ENCODE assay signal across 1 cellular context in the genomic region with DNA sequence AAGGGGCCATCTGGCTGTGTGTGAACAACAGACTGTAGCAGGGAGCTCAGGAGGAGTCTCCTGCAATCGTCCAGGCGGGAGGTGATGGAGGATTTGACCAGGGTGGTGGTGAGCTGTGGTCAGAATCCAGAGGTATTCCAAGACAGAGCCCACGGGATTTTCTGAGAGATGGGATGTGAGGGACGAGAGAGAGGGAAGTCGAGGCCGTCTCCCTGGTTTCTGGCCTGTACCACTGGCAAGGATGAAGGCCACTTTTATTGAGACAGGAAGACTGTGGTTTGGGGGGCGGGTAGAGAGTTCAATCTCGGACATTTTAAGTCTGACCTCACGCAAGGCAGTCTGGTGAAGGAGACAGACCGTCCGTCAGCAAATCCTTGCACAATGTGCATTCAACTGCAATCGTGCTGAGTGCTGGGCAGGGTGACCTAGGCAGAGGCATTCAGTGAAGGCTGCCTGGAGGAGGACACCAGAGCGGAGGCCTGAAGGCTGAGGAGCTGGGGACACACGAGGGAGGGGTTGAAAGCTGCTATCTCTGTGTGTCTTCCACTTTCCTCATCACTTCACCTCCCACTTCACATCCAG.
TF ChIP-seq lines count a peak whose summit lies in the region.

No MANE protein-coding gene starts in this region.

TF ChIP-seq in GM12878, 131 proteins besides CTCF, POLR2A, EP300 and RAD21 (continued from another document):
- TF ChIP-seq, protein P1, sequence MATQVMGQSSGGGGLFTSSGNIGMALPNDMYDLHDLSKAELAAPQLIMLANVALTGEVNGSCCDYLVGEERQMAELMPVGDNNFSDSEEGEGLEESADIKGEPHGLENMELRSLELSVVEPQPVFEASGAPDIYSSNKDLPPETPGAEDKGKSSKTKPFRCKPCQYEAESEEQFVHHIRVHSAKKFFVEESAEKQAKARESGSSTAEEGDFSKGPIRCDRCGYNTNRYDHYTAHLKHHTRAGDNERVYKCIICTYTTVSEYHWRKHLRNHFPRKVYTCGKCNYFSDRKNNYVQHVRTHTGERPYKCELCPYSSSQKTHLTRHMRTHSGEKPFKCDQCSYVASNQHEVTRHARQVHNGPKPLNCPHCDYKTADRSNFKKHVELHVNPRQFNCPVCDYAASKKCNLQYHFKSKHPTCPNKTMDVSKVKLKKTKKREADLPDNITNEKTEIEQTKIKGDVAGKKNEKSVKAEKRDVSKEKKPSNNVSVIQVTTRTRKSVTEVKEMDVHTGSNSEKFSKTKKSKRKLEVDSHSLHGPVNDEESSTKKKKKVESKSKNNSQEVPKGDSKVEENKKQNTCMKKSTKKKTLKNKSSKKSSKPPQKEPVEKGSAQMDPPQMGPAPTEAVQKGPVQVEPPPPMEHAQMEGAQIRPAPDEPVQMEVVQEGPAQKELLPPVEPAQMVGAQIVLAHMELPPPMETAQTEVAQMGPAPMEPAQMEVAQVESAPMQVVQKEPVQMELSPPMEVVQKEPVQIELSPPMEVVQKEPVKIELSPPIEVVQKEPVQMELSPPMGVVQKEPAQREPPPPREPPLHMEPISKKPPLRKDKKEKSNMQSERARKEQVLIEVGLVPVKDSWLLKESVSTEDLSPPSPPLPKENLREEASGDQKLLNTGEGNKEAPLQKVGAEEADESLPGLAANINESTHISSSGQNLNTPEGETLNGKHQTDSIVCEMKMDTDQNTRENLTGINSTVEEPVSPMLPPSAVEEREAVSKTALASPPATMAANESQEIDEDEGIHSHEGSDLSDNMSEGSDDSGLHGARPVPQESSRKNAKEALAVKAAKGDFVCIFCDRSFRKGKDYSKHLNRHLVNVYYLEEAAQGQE (IDR thresholded peaks at IDR 0.05; ENCODE audit: low read depth, low read length) = no peak
- TF ChIP-seq RB1 (IDR thresholded peaks at IDR 0.05; ENCODE audit: borderline replicate concordance) (no peak), NBN (IDR thresholded peaks at IDR 0.05) (no peak), SUZ12 (IDR thresholded peaks at IDR 0.05; ENCODE audit: unreplicated experiment) (no peak), BHLHE40 (IDR thresholded peaks at IDR 0.05; ENCODE audit: borderline replicate concordance in 1 of 2, low read depth in 2 of 2, low read length in 1 of 2) (no peak)
